In genomic region chr1:237197470-237198425, GRCh38 we compare ENCODE assay signal across 1 cellular context.
TF ChIP-seq lines count a peak whose summit lies in the region.

No MANE protein-coding gene starts in this region.

TF ChIP-seq in WTC11, 78 proteins besides CTCF, POLR2A, EP300 and RAD21 (continued from another document):
- TF ChIP-seq AR (CRISPR knock-in tag; IDR thresholded peaks at IDR 0.05): no peak
- no peak for TF ChIP-seq FOXJ3 (CRISPR knock-in tag; IDR thresholded peaks at IDR 0.05; ENCODE audit: borderline replicate concordance)
- no peak for TF ChIP-seq ZSCAN18 (CRISPR knock-in tag; IDR thresholded peaks at IDR 0.05)
- TF ChIP-seq TEAD4 (CRISPR knock-in tag; IDR thresholded peaks at IDR 0.05): no peak
- no peak for TF ChIP-seq EMX1 (CRISPR knock-in tag; IDR thresholded peaks at IDR 0.05)
